Comparison of ENCODE assay signal across 8 cellular contexts in genomic region chr6:113306552-113307145, GRCh38.
A peak's percentile ranks its signal among the peaks of the same experiment; 100 is the strongest.
DNase-seq lines count a peak whose midpoint lies in the region; ATAC-seq, FAIRE-seq and TF ChIP-seq lines count a peak whose summit lies in the region.

No MANE protein-coding gene starts in this region.

- POLR2A ChIA-PET in CD4-positive, alpha-beta memory T cell (lab: Charles Lee; ENCODE audit: partially characterized antibody): no interaction called here
- POLR2A ChIA-PET in PC-3 (lab: Charles Lee; ENCODE audit: unreplicated experiment): interaction anchor here (0.6 kb wide), 1 partner anchor 233 kb away, joined by 3 read pairs; no protein-coding TSS in a partner anchor

- no peak overlapping the region for H2AFZ ChIP-seq in PC-3 (ENCODE audit: low read length)
- H2AFZ ChIP-seq in astrocyte (ENCODE audit: low read depth, low read length): no peak overlapping the region

- no peaks in the 10 kb centered on the region for H3F3A ChIP-seq in PC-3 (ENCODE audit: low read length, unreplicated experiment)

- H3K36me3 Mint-ChIP-seq in CD4-positive, alpha-beta memory T cell: no peaks in the 10 kb centered on the region
- no peaks in the 10 kb centered on the region for H3K36me3 Mint-ChIP-seq in astrocyte (ENCODE audit: low read depth, unreplicated experiment)
- H3K36me3 Mint-ChIP-seq in stimulated activated effector memory CD8-positive, alpha-beta T cell treated with anti-CD3 and anti-CD28 coated beads, Interleukin-12 subunit alpha, Interleukin-12 subunit beta, amount 100 ng/mL, for 72 hours: no peaks in the 10 kb centered on the region

- no peak for FAIRE-seq in astrocyte (lab: Jason Lieb, UNC)

- TF ChIP-seq CTCF in PC-3 (conservative IDR thresholded peaks at IDR 0.05; ENCODE audit: low read depth, low read length) (peak; percentile 81), astrocyte (IDR thresholded peaks at IDR 0.05; ENCODE audit: insufficient read depth, low read depth, low read length) (peak; percentile 26), kidney epithelial cell (IDR thresholded peaks at IDR 0.05; ENCODE audit: insufficient read depth, low read length, poor library complexity, severe bottlenecking) (peak; percentile 64)

- H3K4me3 Mint-ChIP-seq in CD4-positive, alpha-beta memory T cell: no peak overlapping the region
- H3K4me3 Mint-ChIP-seq in astrocyte (ENCODE audit: unreplicated experiment): no peak overlapping the region
- no peak overlapping the region for H3K4me3 Mint-ChIP-seq in stimulated activated effector memory CD8-positive, alpha-beta T cell treated with anti-CD3 and anti-CD28 coated beads, Interleukin-12 subunit alpha, Interleukin-12 subunit beta, amount 100 ng/mL, for 72 hours

- H3K4me1 ChIP-seq in CD4-positive, alpha-beta memory T cell (ENCODE audit: insufficient read depth, low read length): no peaks in the 10 kb centered on the region
- H3K4me1 ChIP-seq in PC-3 (ENCODE audit: insufficient read depth, low read length): peaks cover 5% of the 10 kb centered on the region
- H3K4me1 ChIP-seq in astrocyte (ENCODE audit: insufficient read depth, low read length): no peaks in the 10 kb centered on the region

- no peaks in the 10 kb centered on the region for H3K36me3 ChIP-seq in CD4-positive, alpha-beta memory T cell (ENCODE audit: insufficient read depth, low read length)
- no peaks in the 10 kb centered on the region for H3K36me3 ChIP-seq in PC-3 (ENCODE audit: low read depth, low read length)
- H3K36me3 ChIP-seq in astrocyte (ENCODE audit: insufficient read depth, low read length): no peaks in the 10 kb centered on the region
- H3K36me3 ChIP-seq in kidney epithelial cell (ENCODE audit: control insufficient read depth, insufficient read depth, low read length): no peaks in the 10 kb centered on the region

- H3K27ac ChIP-seq in CD4-positive, alpha-beta memory T cell (ENCODE audit: low read depth, low read length): no peak overlapping the region
- H3K27ac ChIP-seq in PC-3 (ENCODE audit: low read length) (no peak overlapping the region), astrocyte (ENCODE audit: low read depth, low read length) (no peak overlapping the region)

- H3K79me2 ChIP-seq in PC-3 (ENCODE audit: low read length): no peaks in the 10 kb centered on the region
- no peaks in the 10 kb centered on the region for H3K79me2 ChIP-seq in astrocyte (ENCODE audit: insufficient read depth, low read length)

- no peaks in the 10 kb centered on the region for H3K9me2 ChIP-seq in PC-3 (replicated peaks; ENCODE audit: low read length)

- BruUV-seq in PC-3 (replicated peaks; lab: Mats Ljungman, UMichigan): no TSS peak

- H3K27ac Mint-ChIP-seq in CD4-positive, alpha-beta memory T cell: no peak overlapping the region
- H3K27ac Mint-ChIP-seq in astrocyte (ENCODE audit: unreplicated experiment): no peak overlapping the region
- no peak overlapping the region for H3K27ac Mint-ChIP-seq in stimulated activated effector memory CD8-positive, alpha-beta T cell treated with anti-CD3 and anti-CD28 coated beads, Interleukin-12 subunit alpha, Interleukin-12 subunit beta, amount 100 ng/mL, for 72 hours

- H3K9ac ChIP-seq in PC-3 (ENCODE audit: low read length) (no peak overlapping the region), astrocyte (ENCODE audit: low read length) (no peak overlapping the region)

- no peaks in the 10 kb centered on the region for H3K9me3 Mint-ChIP-seq in CD4-positive, alpha-beta memory T cell
- H3K9me3 Mint-ChIP-seq in astrocyte (ENCODE audit: unreplicated experiment): no peaks in the 10 kb centered on the region
- H3K9me3 Mint-ChIP-seq in stimulated activated effector memory CD8-positive, alpha-beta T cell treated with anti-CD3 and anti-CD28 coated beads, Interleukin-12 subunit alpha, Interleukin-12 subunit beta, amount 100 ng/mL, for 72 hours: no peaks in the 10 kb centered on the region

- no peaks in the 10 kb centered on the region for H3K9me3 ChIP-seq in CD4-positive, alpha-beta memory T cell (ENCODE audit: control insufficient read depth in 1 of 2, low read length in 2 of 2)
- H3K9me3 ChIP-seq in PC-3 (ENCODE audit: low read length) (no peaks in the 10 kb centered on the region), astrocyte (ENCODE audit: insufficient read depth, low read depth, low read length) (no peaks in the 10 kb centered on the region)

- H3K4me2 ChIP-seq in PC-3 (ENCODE audit: low read length) (no peak overlapping the region), astrocyte (ENCODE audit: low read length) (no peak overlapping the region)

- ATAC-seq in GM18870 (IDR thresholded peaks at IDR 0.05; ENCODE audit: unreplicated experiment) (peak; percentile 85), HG03045 (IDR thresholded peaks at IDR 0.05; ENCODE audit: unreplicated experiment) (peak; percentile 95), PC-3 (peak; percentile 64)
- peak; percentile 71 for ATAC-seq in stimulated activated effector memory CD8-positive, alpha-beta T cell treated with anti-CD3 and anti-CD28 coated beads, Interleukin-12 subunit alpha, Interleukin-12 subunit beta, amount 100 ng/mL, for 72 hours

- intact Hi-C loops in CD4-positive, alpha-beta memory T cell (cut with micrococcal nuclease): no loop called here
- intact Hi-C loops in PC-3 (cut with micrococcal nuclease): loop anchor here (5.0 to 10.0 kb wide), 2 partner anchors 106 to 548 kb away; partner anchors contain the start of gene MARCKS

- H3K4me1 Mint-ChIP-seq in CD4-positive, alpha-beta memory T cell: no peaks in the 10 kb centered on the region
- no peaks in the 10 kb centered on the region for H3K4me1 Mint-ChIP-seq in astrocyte (ENCODE audit: low read depth, unreplicated experiment)
- H3K4me1 Mint-ChIP-seq in stimulated activated effector memory CD8-positive, alpha-beta T cell treated with anti-CD3 and anti-CD28 coated beads, Interleukin-12 subunit alpha, Interleukin-12 subunit beta, amount 100 ng/mL, for 72 hours: no peaks in the 10 kb centered on the region

- DNase-seq in CD4-positive, alpha-beta memory T cell: peak in 4 of 5 donors; percentile 1 to 22 (median 7)
- DNase-seq in PC-3: peak; percentile 68
- no peak for DNase-seq in astrocyte (ENCODE audit: low read depth)
- DNase-seq in kidney epithelial cell (ENCODE audit: low read depth): peak; percentile 16
- peak; percentile 10 to 48 for DNase-seq in stimulated activated effector memory CD8-positive, alpha-beta T cell treated with anti-CD3 and anti-CD28 coated beads, Interleukin-12 subunit alpha, Interleukin-12 subunit beta, amount 100 ng/mL, for 72 hours (ENCODE audit: low spot score in 2 of 2)
- DNase-seq in NCI-H187 (lab: John Stamatoyannopoulos, UW): no peak

- CTCF ChIA-PET in CD4-positive, alpha-beta memory T cell (lab: Charles Lee; ENCODE audit: partially characterized antibody): interaction anchor here (1.2 to 2.1 kb wide), 4 partner anchors 9 to 603 kb away, joined by 5 to 9 read pairs (median 7); no protein-coding TSS in a partner anchor
- CTCF ChIA-PET in PC-3 (lab: Charles Lee): interaction anchor here (0.6 kb wide), 2 partner anchors 30 to 456 kb away, joined by 3 to 4 read pairs; no protein-coding TSS in a partner anchor

- no peak overlapping the region for H3K4me3 ChIP-seq in CD4-positive, alpha-beta memory T cell (ENCODE audit: low read length in 2 of 2)
- no peak overlapping the region for H3K4me3 ChIP-seq in PC-3 (ENCODE audit: low read length)
- H3K4me3 ChIP-seq in astrocyte (ENCODE audit: insufficient read depth, low read depth, low read length): no peak overlapping the region
- no peak overlapping the region for H3K4me3 ChIP-seq in kidney epithelial cell (ENCODE audit: low read depth, low read length)

- H3K27me3 Mint-ChIP-seq in CD4-positive, alpha-beta memory T cell: no peaks in the 10 kb centered on the region
- H3K27me3 Mint-ChIP-seq in astrocyte (ENCODE audit: low read depth, unreplicated experiment): no peaks in the 10 kb centered on the region

- H3K27me3 ChIP-seq in CD4-positive, alpha-beta memory T cell (ENCODE audit: insufficient read depth, low read length): no peaks in the 10 kb centered on the region
- H3K27me3 ChIP-seq in PC-3 (ENCODE audit: low read length) (no peaks in the 10 kb centered on the region), astrocyte (ENCODE audit: insufficient read depth, low read length) (no peaks in the 10 kb centered on the region), kidney epithelial cell (ENCODE audit: control insufficient read depth, insufficient read depth, low read length) (no peaks in the 10 kb centered on the region)

- H4K20me1 ChIP-seq in PC-3 (ENCODE audit: low read length) (no peaks in the 10 kb centered on the region), astrocyte (ENCODE audit: insufficient read depth, low read length) (no peaks in the 10 kb centered on the region)

Comparison
In these comparisons a context has a peak if more than half of its experiments do, and no peak if none do; other contexts are left out.
1. DNase-seq: peak in CD4-positive, alpha-beta memory T cell (4 of 5), PC-3 (single experiment), kidney epithelial cell (single experiment) and stimulated activated effector memory CD8-positive, alpha-beta T cell treated with anti-CD3 and anti-CD28 coated beads, Interleukin-12 subunit alpha, Interleukin-12 subunit beta, amount 100 ng/mL, for 72 hours (2 of 2); none in astrocyte (single experiment) and NCI-H187 (0 of 2).
2. CTCF ChIP-seq: peak in every context shown above with its lines; median percentile 81 in PC-3; 64 in kidney epithelial cell; 26 in astrocyte.
3. Peak in every context shown above with its lines, with median percentiles within 50 percentile points of each other: ATAC-seq.